In the genomic region with DNA sequence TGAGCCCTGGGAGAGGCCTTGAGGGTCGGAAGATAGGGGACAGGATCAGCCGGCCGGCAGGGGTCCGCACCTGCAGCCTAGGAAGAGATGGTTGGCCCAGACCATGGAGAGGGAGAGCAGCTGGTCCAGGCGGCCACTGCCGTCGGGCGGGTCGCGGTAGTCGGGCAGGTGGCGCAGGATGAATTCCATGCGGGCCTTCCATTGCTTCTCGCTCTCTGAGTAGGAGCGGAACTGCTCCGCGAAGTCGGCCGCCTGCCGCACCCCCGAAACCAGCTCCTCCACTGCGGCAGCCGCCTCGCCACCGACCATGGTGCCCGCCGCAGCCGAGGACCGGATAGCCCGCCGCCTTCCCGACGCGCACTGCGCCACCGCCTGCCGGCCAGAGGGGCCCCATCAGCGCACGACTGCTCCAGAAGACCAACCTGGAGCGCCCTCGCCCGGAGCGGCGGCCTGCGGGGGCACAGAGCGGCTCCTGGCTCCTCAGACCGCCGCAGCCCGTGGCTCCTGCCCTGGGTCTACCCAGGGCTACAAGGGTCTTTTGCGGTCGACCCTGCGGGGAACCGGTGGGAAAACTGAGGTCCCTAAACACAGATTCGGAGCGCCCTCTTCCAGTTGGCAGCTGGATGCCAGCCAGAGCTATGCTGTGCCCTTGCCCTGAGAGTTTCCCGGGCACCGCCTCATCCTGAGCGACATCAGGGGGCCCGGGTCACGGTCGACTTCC, we compare ENCODE assay signal across 8 cellular contexts. TPM values are rescaled to one million over a fixed set of nuclear protein-coding genes. Genes with fewer than 3 reads are reported as not detected.
DNase-seq lines count a peak whose midpoint lies in the region; ATAC-seq and TF ChIP-seq lines count a peak whose summit lies in the region.

TSS of gene CDKN2AIPNL (minus strand) at position 336 of the 721 bp plus-strand sequence. CDS start at position 309, 27 bp downstream.

- H3K27ac Mint-ChIP-seq in activated B cell treated with CpG ODN at 0.5 μM for 24 hours: peak within 1 kb of the TSS; percentile 85

- POLR2A ChIA-PET in activated B cell treated with CpG ODN at 0.5 μM for 24 hours (lab: Charles Lee): interaction anchor here (0.6 to 3.0 kb wide), 29 partner anchors 9 to 491 kb away, joined by 3 to 81 read pairs (median 4); partner anchors contain the start of genes CAMLG, CDKL3, JADE2 and UBE2B

- H3K9me3 Mint-ChIP-seq in activated B cell treated with CpG ODN at 0.5 μM for 24 hours: no peaks in the 10 kb centered on the region

- CTCF ChIA-PET in activated B cell treated with CpG ODN at 0.5 μM for 24 hours (lab: Charles Lee): interaction anchor here (0.6 to 4.3 kb wide), 25 partner anchors 16 to 176 kb away, joined by 3 to 26 read pairs (median 4); partner anchors contain the start of gene UBE2B

- H3K36me3 Mint-ChIP-seq in activated B cell treated with CpG ODN at 0.5 μM for 24 hours (ENCODE audit: low read depth): peaks cover 11% of the 10 kb centered on the region

- no peak for TF ChIP-seq CTCF in activated B cell treated with CpG ODN at 0.5 μM for 24 hours (IDR thresholded peaks at IDR 0.05)
- peak; percentile 43 for TF ChIP-seq CTCF in cardiac fibroblast (IDR thresholded peaks at IDR 0.05; ENCODE audit: low read depth, low read length)

- no peaks in the 10 kb centered on the region for H3K27me3 Mint-ChIP-seq in activated B cell treated with CpG ODN at 0.5 μM for 24 hours

- ATAC-seq in GM18870 (IDR thresholded peaks at IDR 0.05; ENCODE audit: unreplicated experiment): peak; percentile 73
- ATAC-seq in HG03108 (IDR thresholded peaks at IDR 0.05; ENCODE audit: unreplicated experiment): peak; percentile 99
- peak; percentile 99 for ATAC-seq in activated B cell treated with CpG ODN at 0.5 μM for 24 hours (ENCODE audit: low read depth)

- peak within 1 kb of the TSS; percentile 95 for H3K4me3 Mint-ChIP-seq in activated B cell treated with CpG ODN at 0.5 μM for 24 hours

- peak; percentile 96 for DNase-seq in AG08396 (ENCODE audit: low spot score)
- peak; percentile 82 for DNase-seq in NCI-H2196 treated with DMSO at 0.1 percent for 48 hours (lab: John Stamatoyannopoulos, UW; ENCODE audit: unreplicated experiment)
- DNase-seq in activated B cell treated with CpG ODN at 0.5 μM for 24 hours: peak; percentile 92
- DNase-seq in cardiac fibroblast (ENCODE audit: low read depth in 2 of 2): peak; percentile 86 to 92
- DNase-seq in inferior parietal cortex (ENCODE audit: extremely low spot score): peak; percentile 91
- peak; percentile 80 to 87 for DNase-seq in stimulated activated CD4-positive, alpha-beta T cell treated with anti-CD3 and anti-CD28 coated beads, Interleukin-12 subunit alpha, Interleukin-12 subunit beta, amount 100 ng/mL, for 24 hours (ENCODE audit: low read depth in 2 of 2)

- intact Hi-C loops in activated B cell treated with CpG ODN at 0.5 μM for 24 hours (cut with micrococcal nuclease): loop anchor here (1.0 to 10.0 kb wide), 9 partner anchors 25 to 176 kb away; partner anchors contain the start of gene UBE2B

- peaks cover 31% of the 10 kb centered on the region for H3K4me1 Mint-ChIP-seq in activated B cell treated with CpG ODN at 0.5 μM for 24 hours

- peak within 1 kb of the TSS; percentile 86 to 87 for H3K4me3 ChIP-seq in cardiac fibroblast (replicated peaks in 1 of 2; ENCODE audit: low read depth in 2 of 2, low read length in 2 of 2)

RNA-seq across cellular contexts. Expression of gene CDKN2AIPNL, which starts in this region (rescaled TPM):
- total RNA-seq in activated B cell treated with CpG ODN at 0.5 μM for 24 hours: 21.6 and 22.4 TPM in 2 replicates

Comparison
In these comparisons a context has a peak if more than half of its experiments do, and no peak if none do; other contexts are left out.
1. Peak in every context shown above with its lines: DNase-seq, ATAC-seq and H3K4me3 ChIP-seq.